1 cellular context compared by ENCODE assay signal in genomic region chr2:27833931-27834330, GRCh38.
A peak's percentile ranks its signal among the peaks of the same experiment; 100 is the strongest.
TF ChIP-seq lines count a peak whose summit lies in the region.

No MANE protein-coding gene starts in this region.

TF ChIP-seq in H1, 55 proteins besides CTCF, POLR2A, EP300 and RAD21 (continued from another document):
- TF ChIP-seq, protein P1, sequence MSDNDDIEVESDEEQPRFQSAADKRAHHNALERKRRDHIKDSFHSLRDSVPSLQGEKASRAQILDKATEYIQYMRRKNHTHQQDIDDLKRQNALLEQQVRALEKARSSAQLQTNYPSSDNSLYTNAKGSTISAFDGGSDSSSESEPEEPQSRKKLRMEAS (IDR thresholded peaks at IDR 0.05), result 0 out of 2 replicates have a peak, but pooled peaks have one; percentile 17
TF ChIP-seq in H1: peak in this region for 2.
